In genomic region chr6:6315660-6316059, GRCh38 we compare ENCODE assay signal across 8 cellular contexts. TPM values are rescaled to one million over a fixed set of nuclear protein-coding genes. Genes with fewer than 3 reads are reported as not detected.
DNase-seq lines count a peak whose midpoint lies in the region; ATAC-seq, FAIRE-seq and TF ChIP-seq lines count a peak whose summit lies in the region.

No MANE protein-coding gene starts in this region.

- H3K9me3 Mint-ChIP-seq in memory B cell, result no peaks in the 10 kb centered on the region

- H3K27ac ChIP-seq in colonic mucosa, result no peak overlapping the region
- no peak overlapping the region for H3K27ac ChIP-seq in upper lobe of right lung

- no peak overlapping the region for H3K27ac Mint-ChIP-seq in memory B cell

- DNase-seq in D721Med (ENCODE audit: insufficient read length, low spot score) (no peak), HAP-1 (ENCODE audit: low spot score in 2 of 2) (peak; percentile 23 to 54), OCI-M1 (lab: John Stamatoyannopoulos, UW) (peak; percentile 57), colonic mucosa (peak; percentile 32), memory B cell (ENCODE audit: low spot score in 2 of 2) (peak; percentile 32 to 47), upper lobe of right lung (no peak), HTR-8/SVneo (ENCODE audit: insufficient read length, low spot score) (no peak)

- H3K36me3 Mint-ChIP-seq in memory B cell, result no peaks in the 10 kb centered on the region

- H3K4me3 Mint-ChIP-seq in memory B cell, result no peak overlapping the region

- intact Hi-C loops in colonic mucosa (cut with DNase I), result loop anchor here (5.0 kb wide), 1 partner anchor 93 kb away; no protein-coding TSS in a partner anchor
- intact Hi-C loops in upper lobe of right lung (cut with DNase I), result no loop called here

- no peaks in the 10 kb centered on the region for H3K4me1 ChIP-seq in HAP-1
- no peaks in the 10 kb centered on the region for H3K4me1 ChIP-seq in colonic mucosa
- H3K4me1 ChIP-seq in upper lobe of right lung, result no peaks in the 10 kb centered on the region

- H3K9me3 ChIP-seq in HAP-1, result no peaks in the 10 kb centered on the region
- no peaks in the 10 kb centered on the region for H3K9me3 ChIP-seq in colonic mucosa
- no peaks in the 10 kb centered on the region for H3K9me3 ChIP-seq in upper lobe of right lung

- ATAC-seq in memory B cell (ENCODE audit: low read depth), result no peak
- ATAC-seq in upper lobe of right lung, result peak; percentile 74
- ATAC-seq in GM21515 (IDR thresholded peaks at IDR 0.05; ENCODE audit: unreplicated experiment), result no peak

- TF ChIP-seq CTCF in D721Med (IDR thresholded peaks at IDR 0.05; ENCODE audit: insufficient read depth, missing control alignments) (peak; percentile 86), colonic mucosa (IDR thresholded peaks at IDR 0.05) (peak; percentile 84), upper lobe of right lung (IDR thresholded peaks at IDR 0.05) (peak; percentile 83)

- no peak overlapping the region for H3K4me3 ChIP-seq in HAP-1
- H3K4me3 ChIP-seq in colonic mucosa, result no peak overlapping the region
- no peak overlapping the region for H3K4me3 ChIP-seq in upper lobe of right lung

- H3K9ac ChIP-seq in colonic mucosa (ENCODE audit: low read depth in 2 of 2, low read length in 2 of 2), result no peak overlapping the region

- H3K36me3 ChIP-seq in HAP-1 (replicated peaks) (no peaks in the 10 kb centered on the region), colonic mucosa (no peaks in the 10 kb centered on the region), upper lobe of right lung (no peaks in the 10 kb centered on the region)

- peaks cover 8% of the 10 kb centered on the region for H3K4me1 Mint-ChIP-seq in memory B cell

- H3K27me3 ChIP-seq in HAP-1 (ENCODE audit: low read depth) (no peaks in the 10 kb centered on the region), colonic mucosa (no peaks in the 10 kb centered on the region), upper lobe of right lung (peaks cover 27% of the 10 kb centered on the region)

- no peak for FAIRE-seq in D721Med (lab: Jason Lieb, UNC)
- FAIRE-seq in HTR-8/SVneo (lab: Jason Lieb, UNC), result no peak

- in situ Hi-C loops in HAP-1 (cut with MboI; ENCODE audit: low sequenced_read_pairs), result no loop called here

- peaks cover 23% of the 10 kb centered on the region for H3K27me3 Mint-ChIP-seq in memory B cell

RNA-seq across cellular contexts. Expression of gene F13A1, which starts 4.8 kb away (rescaled TPM):
- total RNA-seq in colonic mucosa (10 to 100 TPM; 15.3 to 49.4 TPM), upper lobe of right lung (94.5 TPM)

Comparison
In these comparisons a context has a peak if more than half of its experiments do, and no peak if none do; other contexts are left out.
1. DNase-seq: peak in HAP-1 (2 of 2), OCI-M1 (single experiment), colonic mucosa (single experiment) and memory B cell (2 of 2); none in D721Med (single experiment), upper lobe of right lung (single experiment) and HTR-8/SVneo (single experiment).
2. Peak in every context shown above with its lines, with median percentiles within 50 percentile points of each other: CTCF ChIP-seq.